Comparison of ENCODE assay signal across 9 cellular contexts in genomic region chr3:141402476-141403171, GRCh38. TPM values are rescaled to one million over a fixed set of nuclear protein-coding genes. Genes with fewer than 3 reads are reported as not detected.
DNase-seq lines count a peak whose midpoint lies in the region; ATAC-seq and TF ChIP-seq lines count a peak whose summit lies in the region.
"Had no signal": no experiment of that assay in that cellular context is flagged by ENCODE, and none has a peak within 500 bp of the region (broad histone marks: within the 10 kb centered on the region; RNA-seq: fewer than 3 reads in every experiment).

No MANE protein-coding gene starts in this region.

- H3K27ac ChIP-seq in SJSA1 = peak overlapping the region; percentile 47; the same call in 1 of the 2 replicates
- H3K27ac ChIP-seq in right atrium auricular region = peak overlapping the region; percentile 98
- H3K27ac ChIP-seq: KMS-11 had no signal

- intact Hi-C loops in posterior cingulate gyrus (cut with DNase I) = loop anchor here (5.0 kb wide), 1 partner anchor 35 kb away; the partner anchor contains the start of gene ZBTB38

- DNase-seq in AG20443 (ENCODE audit: low spot score) = peak; percentile 82
- peak; percentile 38 to 46 for DNase-seq in SJSA1 (ENCODE audit: low read depth in 1 of 2, low spot score in 2 of 2)
- DNase-seq in amygdala (lab: John Stamatoyannopoulos, UW) = peak in 47 of 56 donors; percentile 10 to 76 (median 51)
- peak; percentile 71 for DNase-seq in right atrium auricular region (ENCODE audit: low spot score)
- DNase-seq in posterior cingulate gyrus = peak; percentile 42 to 94 (median 61)
- DNase-seq in GM19240 (ENCODE audit: insufficient read length, low spot score) = no peak

- H3K9me3 ChIP-seq in SJSA1 (replicated peaks) (no peaks in the 10 kb centered on the region), right atrium auricular region (no peaks in the 10 kb centered on the region)

- no peaks in the 10 kb centered on the region for H3K27me3 ChIP-seq in SJSA1 (replicated peaks)
- no peaks in the 10 kb centered on the region for H3K27me3 ChIP-seq in right atrium auricular region

- peak; percentile 24 for ATAC-seq in GM18870 (IDR thresholded peaks at IDR 0.05; ENCODE audit: unreplicated experiment)
- peak; percentile 40 for ATAC-seq in HG03103 (IDR thresholded peaks at IDR 0.05; ENCODE audit: low read depth, unreplicated experiment)

- H3K36me3 ChIP-seq in SJSA1 = peaks cover 51% of the 10 kb centered on the region
- H3K36me3 ChIP-seq in right atrium auricular region = peaks cover 31% of the 10 kb centered on the region

- peak in 1 of 2 donors; percentile 21 for TF ChIP-seq CTCF in right atrium auricular region (IDR thresholded peaks at IDR 0.05)

- H3K4me1 ChIP-seq in SJSA1 (replicated peaks) (peaks cover 43% of the 10 kb centered on the region), right atrium auricular region (peaks cover 0 to 61% of the 10 kb centered on the region in 2 donors)

- H3K4me3 ChIP-seq in SJSA1 (peak overlapping the region; percentile 59), right atrium auricular region (peak overlapping the region; percentile 70 to 74)

RNA-seq across cellular contexts. Expression of gene ZBTB38, which starts 34.3 kb away (rescaled TPM):
- 52.1 and 75.7 TPM in 2 replicates for total RNA-seq in SJSA1 (2014; rRNA removed; shearing (Covaris generic))
- total RNA-seq in right atrium auricular region = 100 to 1,000 TPM; 120 to 127 TPM
